ENCODE assay signal across 20 cellular contexts in genomic region chr22:22097727-22098228, GRCh38.
"Had no signal": no experiment of that assay in that cellular context is flagged by ENCODE, and none has a peak within 500 bp of the region (broad histone marks: within the 10 kb centered on the region; RNA-seq: fewer than 3 reads in every experiment).

No MANE protein-coding gene starts in this region.

- H3K4me1 ChIP-seq: gastroesophageal sphincter, heart right ventricle, left ventricle myocardium inferior, tibial nerve, uterus had no signal

- DNase-seq: activated CD4-positive, alpha-beta T cell treated with anti-CD3 and anti-CD28 coated beads for 48 hours; activated CD4-positive, CD25-positive, alpha-beta regulatory T cell; activated T-cell treated with anti-CD3 and anti-CD28 coated beads for 4 hours; cerebellar nuclear complex; cortex of kidney; effector CD4-positive, alpha-beta T cell; heart right ventricle; immature natural killer cell; kidney glomerular epithelial cell; left ventricle myocardium inferior; mammary epithelial cell; retina; stimulated activated CD4-positive, alpha-beta T cell treated with anti-CD3 and anti-CD28 coated beads, Interleukin-12 subunit alpha, Interleukin-12 subunit beta, amount 100 ng/mL, for 4 hours; stimulated activated CD4-positive, alpha-beta T cell treated with anti-CD3 and anti-CD28 coated beads, Interleukin-1b, Interleukin-23, amount 100 ng/mL, for 48 hours; stimulated activated CD8-positive, alpha-beta memory T cell treated with anti-CD3 and anti-CD28 coated beads, Interleukin-4, amount 100 ng/mL, for 48 hours; uterus had no signal

- H3K4me3 ChIP-seq: gastroesophageal sphincter, heart right ventricle, left ventricle myocardium inferior, tibial nerve, uterus had no signal

- H3K4me1 Mint-ChIP-seq: immature natural killer cell had no signal

- H3K27ac ChIP-seq: gastroesophageal sphincter, heart right ventricle, left ventricle myocardium inferior, tibial nerve, uterus had no signal

- H3K9me3 Mint-ChIP-seq: immature natural killer cell; stimulated activated naive CD8-positive, alpha-beta T cell treated with anti-CD3 and anti-CD28 coated beads, Interleukin-15, Interleukin-2, amounts not matched to agents 100 ng/mL and 50 ng/mL, for 24 hours had no signal

- H3K36me3 ChIP-seq: gastroesophageal sphincter, heart right ventricle, left ventricle myocardium inferior, tibial nerve, uterus had no signal

- H3K9me3 ChIP-seq: gastroesophageal sphincter, heart right ventricle, tibial nerve, uterus had no signal

- H3K27me3 ChIP-seq: uterus had no signal

- H3K36me3 Mint-ChIP-seq: activated naive CD8-positive, alpha-beta T cell; immature natural killer cell had no signal

- H3K27ac Mint-ChIP-seq: activated naive CD8-positive, alpha-beta T cell; immature natural killer cell; stimulated activated naive CD8-positive, alpha-beta T cell treated with anti-CD3 and anti-CD28 coated beads, Interleukin-15, Interleukin-2, amounts not matched to agents 100 ng/mL and 50 ng/mL, for 24 hours had no signal

- ATAC-seq: gastroesophageal sphincter, heart right ventricle had no signal

- H3K4me3 Mint-ChIP-seq: activated naive CD8-positive, alpha-beta T cell; immature natural killer cell; stimulated activated naive CD8-positive, alpha-beta T cell treated with anti-CD3 and anti-CD28 coated beads, Interleukin-15, Interleukin-2, amounts not matched to agents 100 ng/mL and 50 ng/mL, for 24 hours had no signal
